ENCODE assay signal across 1 cellular context in the genomic region with DNA sequence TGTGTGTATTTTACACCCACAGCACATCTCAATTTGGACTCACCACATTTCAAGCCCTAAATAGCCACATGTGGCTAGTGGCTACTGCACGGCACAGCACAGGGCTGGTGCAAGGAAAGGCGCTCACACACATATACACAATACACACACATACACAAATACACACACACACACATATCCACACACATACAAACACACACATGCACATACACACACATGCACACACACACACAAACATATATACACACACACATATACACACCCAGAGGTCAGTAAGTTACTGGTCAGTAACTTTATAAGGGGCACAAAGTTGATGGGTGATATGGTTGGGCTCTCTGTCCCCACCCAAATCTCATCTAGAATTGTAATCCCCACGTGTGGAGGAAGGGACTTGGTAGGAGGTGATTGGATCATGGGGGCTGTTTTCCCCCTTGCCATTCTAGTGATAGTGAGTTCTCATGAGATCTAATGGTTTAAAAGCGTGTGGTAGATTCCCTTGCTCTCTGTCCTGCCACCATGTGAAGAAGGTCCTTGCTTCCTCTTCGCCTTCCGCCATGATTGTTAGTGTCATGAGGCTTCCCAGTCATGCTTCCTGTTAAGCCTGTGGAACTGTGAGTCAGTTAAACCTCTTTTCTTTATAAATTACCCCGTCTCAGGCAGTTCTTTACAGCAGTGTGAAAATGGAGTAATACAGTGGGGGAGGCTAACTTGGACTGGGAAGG.
TF ChIP-seq lines count a peak whose summit lies in the region.

No MANE protein-coding gene starts in this region.

TF ChIP-seq in HEK293, 187 proteins besides CTCF, POLR2A, EP300 and RAD21 (continued from another document):
- TF ChIP-seq, protein P1, sequence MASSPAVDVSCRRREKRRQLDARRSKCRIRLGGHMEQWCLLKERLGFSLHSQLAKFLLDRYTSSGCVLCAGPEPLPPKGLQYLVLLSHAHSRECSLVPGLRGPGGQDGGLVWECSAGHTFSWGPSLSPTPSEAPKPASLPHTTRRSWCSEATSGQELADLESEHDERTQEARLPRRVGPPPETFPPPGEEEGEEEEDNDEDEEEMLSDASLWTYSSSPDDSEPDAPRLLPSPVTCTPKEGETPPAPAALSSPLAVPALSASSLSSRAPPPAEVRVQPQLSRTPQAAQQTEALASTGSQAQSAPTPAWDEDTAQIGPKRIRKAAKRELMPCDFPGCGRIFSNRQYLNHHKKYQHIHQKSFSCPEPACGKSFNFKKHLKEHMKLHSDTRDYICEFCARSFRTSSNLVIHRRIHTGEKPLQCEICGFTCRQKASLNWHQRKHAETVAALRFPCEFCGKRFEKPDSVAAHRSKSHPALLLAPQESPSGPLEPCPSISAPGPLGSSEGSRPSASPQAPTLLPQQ (tag by site-specific recombination; IDR thresholded peaks at IDR 0.05): no peak
TF ChIP-seq in HEK293: peak in this region for 1.
